ENCODE assay signal across 23 cellular contexts in the genomic region with DNA sequence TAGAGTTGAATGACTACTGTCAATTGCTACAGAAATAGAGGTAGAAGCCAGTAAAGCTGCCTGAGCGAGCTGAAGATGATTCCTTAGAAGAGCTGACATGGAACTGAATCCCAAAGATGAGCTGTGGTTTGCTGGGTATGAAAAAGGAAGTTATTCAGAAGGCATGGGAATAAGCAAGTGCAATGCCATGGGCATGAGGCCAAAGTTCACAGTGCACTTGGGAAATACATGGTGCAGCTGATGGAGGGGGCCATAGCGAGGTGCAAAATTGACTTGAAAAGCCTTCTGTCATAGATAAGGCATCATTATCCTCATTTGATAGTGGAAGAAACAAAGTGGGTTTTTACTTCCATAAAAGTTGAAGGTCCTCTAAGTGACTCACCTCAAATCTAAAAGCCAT.
DNase-seq lines count a peak whose midpoint lies in the region; ATAC-seq and TF ChIP-seq lines count a peak whose summit lies in the region.
"Had no signal": no experiment of that assay in that cellular context is flagged by ENCODE, and none has a peak within 500 bp of the region (broad histone marks: within the 10 kb centered on the region; RNA-seq: fewer than 3 reads in every experiment).

No MANE protein-coding gene starts in this region.

- no peaks in the 10 kb centered on the region for H3K27me3 ChIP-seq in GM23248 (replicated peaks; ENCODE audit: insufficient read depth)
- no peaks in the 10 kb centered on the region for H3K27me3 ChIP-seq in adrenal gland
- H3K27me3 ChIP-seq: BE2C had no signal

- H3K9me2 ChIP-seq in GM23248 (ENCODE audit: insufficient read depth) = no peaks in the 10 kb centered on the region

- CTCF ChIA-PET in activated naive CD4-positive, alpha-beta T cell treated with anti-CD3 and anti-CD28 coated beads for 36 hours (lab: Charles Lee) = interaction anchor here (0.7 to 0.9 kb wide), 2 partner anchors 8 to 105 kb away, joined by 3 to 4 read pairs; no protein-coding TSS in a partner anchor

- H3K4me3 Mint-ChIP-seq in activated naive CD4-positive, alpha-beta T cell treated with anti-CD3 and anti-CD28 coated beads for 36 hours = no peak overlapping the region
- H3K4me3 Mint-ChIP-seq: CD4-positive, CD25-positive, alpha-beta regulatory T cell; GM23338 had no signal

- peaks cover 72% of the 10 kb centered on the region for H3F3A ChIP-seq in GM23248 (ENCODE audit: insufficient read depth)

- peaks cover 97% of the 10 kb centered on the region for H3K79me2 ChIP-seq in GM23248 (ENCODE audit: insufficient read depth)

- 97 to 98% methylated on average over 2 of the region's 2 CpGs for WGBS in GM23248 (ENCODE audit: low coverage in 1 of 2, low lambda C conversion rate in 2 of 2, missing lambda C conversion rate in 2 of 2), 2 experiments
- 77 to 88% (median 80%) methylated on average over 2 of the region's 2 CpGs for WGBS in adrenal gland, 4 donors

- H3K4me1 ChIP-seq in GM23248 (ENCODE audit: insufficient read depth) (0 out of 2 replicates have a peak, but pooled peaks cover 7% of the 10 kb centered on the region), adrenal gland (replicated peaks in 1 of 2) (peaks cover 4 to 13% of the 10 kb centered on the region in 2 donors)
- H3K4me1 ChIP-seq: A549, BE2C had no signal

- TF ChIP-seq POLR2A in adrenal gland (IDR thresholded peaks at IDR 0.05) = no peak

- H3K4me1 Mint-ChIP-seq in activated naive CD4-positive, alpha-beta T cell treated with anti-CD3 and anti-CD28 coated beads for 36 hours (ENCODE audit: low read depth) = peaks cover 17% of the 10 kb centered on the region

- H3K27ac ChIP-seq in GM23248 = no peak overlapping the region
- H3K27ac ChIP-seq in adrenal gland = no peak overlapping the region
- H3K27ac ChIP-seq: A549 had no signal

- intact Hi-C loops in adrenal gland (cut with DNase I) = no loop called here
- intact Hi-C loops in activated naive CD4-positive, alpha-beta T cell treated with anti-CD3 and anti-CD28 coated beads for 36 hours (cut with micrococcal nuclease) = no loop called here

- no peak overlapping the region for H3K4me2 ChIP-seq in GM23248 (ENCODE audit: unreplicated experiment)
- H3K4me2 ChIP-seq: A549, GM23338 had no signal

- H2AFZ ChIP-seq in GM23248 = no peak overlapping the region
- H2AFZ ChIP-seq: GM23338 had no signal

- H3K4me3 ChIP-seq in AG10803 (ENCODE audit: low read length) = no peak overlapping the region
- H3K4me3 ChIP-seq in GM23248 = no peak overlapping the region
- no peak overlapping the region for H3K4me3 ChIP-seq in adrenal gland
- H3K4me3 ChIP-seq: A549, GM12878, GM23338 had no signal

- H3K9ac ChIP-seq in GM23248 = no peak overlapping the region

- H3K27ac Mint-ChIP-seq in activated naive CD4-positive, alpha-beta T cell treated with anti-CD3 and anti-CD28 coated beads for 36 hours = no peak overlapping the region

- H3K9me3 ChIP-seq in GM23248 (ENCODE audit: low read depth) (no peaks in the 10 kb centered on the region), adrenal gland (replicated peaks in 1 of 3) (no peaks in the 10 kb centered on the region)
- H3K9me3 ChIP-seq: A549, BE2C had no signal

- H3K36me3 ChIP-seq in GM23248 (ENCODE audit: low read depth) = peaks cover 51% of the 10 kb centered on the region
- H3K36me3 ChIP-seq in adrenal gland (replicated peaks in 1 of 2) = no peaks in the 10 kb centered on the region
- H3K36me3 ChIP-seq: BE2C had no signal

- TF ChIP-seq CTCF in AG10803 (conservative IDR thresholded peaks at IDR 0.05; ENCODE audit: low read length) = no peak
- TF ChIP-seq CTCF in adrenal gland (IDR thresholded peaks at IDR 0.05) = no peak

- in situ Hi-C loops in GM23248 (cut with MboI) = no loop called here

- H3K36me3 Mint-ChIP-seq in activated naive CD4-positive, alpha-beta T cell treated with anti-CD3 and anti-CD28 coated beads for 36 hours (ENCODE audit: low read depth) = peaks cover 1% of the 10 kb centered on the region

- H3K9me3 Mint-ChIP-seq in activated naive CD4-positive, alpha-beta T cell treated with anti-CD3 and anti-CD28 coated beads for 36 hours = peaks cover 5% of the 10 kb centered on the region

- peaks cover 38% of the 10 kb centered on the region for H4K20me1 ChIP-seq in GM23248 (ENCODE audit: insufficient read depth)

- H3K27me3 Mint-ChIP-seq in activated naive CD4-positive, alpha-beta T cell treated with anti-CD3 and anti-CD28 coated beads for 36 hours (ENCODE audit: low read depth) = no peaks in the 10 kb centered on the region
- H3K27me3 Mint-ChIP-seq: CD4-positive, CD25-positive, alpha-beta regulatory T cell had no signal

- DNase-seq in AG10803 (ENCODE audit: low read depth) = peak; percentile 54
- peak; percentile 21 for DNase-seq in GM23248
- peak in 4 of 7 donors; percentile 17 to 54 (median 39) for DNase-seq in adrenal gland
- no peak for DNase-seq in left lobe of liver (ENCODE audit: low spot score)
- DNase-seq in activated effector memory CD4-positive, alpha-beta T cell treated with anti-CD3 and anti-CD28 coated beads, Interleukin-2, amount 50 U/mL, for 16 hours = no peak
- no peak for DNase-seq in activated naive CD4-positive, alpha-beta T cell treated with anti-CD3 and anti-CD28 coated beads for 36 hours
- DNase-seq in GF-D8 (lab: John Stamatoyannopoulos, UW) = no peak
- DNase-seq in activated CD4-positive, alpha-beta T cell treated with anti-CD3 and anti-CD28 coated beads for 1 hour = no peak
- DNase-seq: BE2C; CD4-positive, CD25-positive, alpha-beta regulatory T cell; COR-L47; DMS79; Karpas-422; NCI-H1417; NCI-H187 treated with DMSO at 0.1 percent for 48 hours; NCI-H2107; NCI-H446 treated with DMSO at 0.1 percent for 48 hours; NCI-H526 treated with DMSO at 0.1 percent for 48 hours; OCI-M1 had no signal

- peak; percentile 43 for ATAC-seq in left lobe of liver
- ATAC-seq: A549, GM12878, HCT116 had no signal

Comparison
In these comparisons a context has a peak if more than half of its experiments do, and no peak if none do; other contexts are left out.
1. DNase-seq: peak in AG10803 (single experiment), GM23248 (single experiment) and adrenal gland (4 of 7); none in left lobe of liver (single experiment), activated effector memory CD4-positive, alpha-beta T cell treated with anti-CD3 and anti-CD28 coated beads, Interleukin-2, amount 50 U/mL, for 16 hours (single experiment), activated naive CD4-positive, alpha-beta T cell treated with anti-CD3 and anti-CD28 coated beads for 36 hours (single experiment), GF-D8 (single experiment) and activated CD4-positive, alpha-beta T cell treated with anti-CD3 and anti-CD28 coated beads for 1 hour (single experiment).